21 cellular contexts compared by ENCODE assay signal in the genomic region with DNA sequence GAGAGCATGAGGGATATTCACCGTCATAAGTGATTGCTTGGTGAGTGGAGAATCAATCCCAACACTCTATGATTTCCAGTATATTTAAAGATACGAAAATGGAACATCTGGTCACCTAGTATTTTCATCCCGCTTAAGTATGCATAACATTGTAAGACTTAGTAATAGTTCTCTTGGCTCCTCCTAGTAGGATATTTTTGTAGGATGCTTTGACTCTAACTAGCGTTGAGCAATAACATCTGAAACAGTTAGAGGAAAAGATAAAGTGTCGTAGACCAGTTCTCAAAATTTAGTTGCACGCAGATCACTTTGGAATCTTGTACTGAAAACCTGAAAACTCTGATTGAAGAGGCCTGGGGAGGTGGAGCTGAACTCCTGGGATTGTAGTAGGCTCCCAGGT. TPM values are rescaled to one million over a fixed set of nuclear protein-coding genes. Genes with fewer than 3 reads are reported as not detected.
DNase-seq lines count a peak whose midpoint lies in the region; TF ChIP-seq lines count a peak whose summit lies in the region.
"Had no signal": no experiment of that assay in that cellular context is flagged by ENCODE, and none has a peak within 500 bp of the region (broad histone marks: within the 10 kb centered on the region; RNA-seq: fewer than 3 reads in every experiment).

No MANE protein-coding gene starts in this region.

- peaks cover 12% of the 10 kb centered on the region for H3F3A ChIP-seq in smooth muscle cell (ENCODE audit: low read depth)

- H3K36me3 ChIP-seq in smooth muscle cell (ENCODE audit: low read depth) = no peaks in the 10 kb centered on the region
- peaks cover 0 to 8% of the 10 kb centered on the region in 2 donors for H3K36me3 ChIP-seq in ascending aorta

- H3K9me3 Mint-ChIP-seq in HFFc6 = peaks cover 17% of the 10 kb centered on the region
- peaks cover 18% of the 10 kb centered on the region for H3K9me3 Mint-ChIP-seq in activated T-cell treated with anti-CD3 and anti-CD28 coated beads, Interleukin-2, amount 50 U/mL, for 24 hours

- H3K4me1 Mint-ChIP-seq in HFFc6 (ENCODE audit: low read depth) = peaks cover 97% of the 10 kb centered on the region
- H3K4me1 Mint-ChIP-seq in activated T-cell treated with anti-CD3 and anti-CD28 coated beads, Interleukin-2, amount 50 U/mL, for 24 hours (ENCODE audit: low read depth) = peaks cover 10% of the 10 kb centered on the region

- peak overlapping the region; percentile 42 for H3K27ac ChIP-seq in smooth muscle cell (ENCODE audit: low read depth)
- peak overlapping the region in 1 of 2 donors; percentile 56 for H3K27ac ChIP-seq in ascending aorta
- H3K27ac ChIP-seq: A549, HL-60, KMS-11, SJCRH30 had no signal

- WGBS in smooth muscle cell (ENCODE audit: low lambda C conversion rate) = 62% methylated on average over 6 of the region's 6 CpGs

- H3K36me3 Mint-ChIP-seq in HFFc6 (ENCODE audit: low read depth) = peaks cover 58% of the 10 kb centered on the region
- H3K36me3 Mint-ChIP-seq in activated T-cell treated with anti-CD3 and anti-CD28 coated beads, Interleukin-2, amount 50 U/mL, for 24 hours (ENCODE audit: low read depth) = peaks cover 27% of the 10 kb centered on the region

- peak overlapping the region; percentile 50 for H3K4me3 Mint-ChIP-seq in HFFc6
- H3K4me3 Mint-ChIP-seq in activated T-cell treated with anti-CD3 and anti-CD28 coated beads, Interleukin-2, amount 50 U/mL, for 24 hours = no peak overlapping the region
- H3K4me3 Mint-ChIP-seq: CD4-positive, alpha-beta T cell had no signal

- peak overlapping the region; percentile 73 for H3K27ac Mint-ChIP-seq in HFFc6
- no peak overlapping the region for H3K27ac Mint-ChIP-seq in activated T-cell treated with anti-CD3 and anti-CD28 coated beads, Interleukin-2, amount 50 U/mL, for 24 hours
- H3K27ac Mint-ChIP-seq: CD4-positive, alpha-beta T cell had no signal

- intact Hi-C loops in ascending aorta (cut with DNase I) = no loop called here

- no peak overlapping the region; the same call in 1 of the 2 replicates for H3K4me3 ChIP-seq in AG10803 (ENCODE audit: low read length)
- H3K4me3 ChIP-seq in fibroblast of villous mesenchyme (ENCODE audit: low read depth, low read length) = no peak overlapping the region
- H3K4me3 ChIP-seq in smooth muscle cell = no peak overlapping the region
- peak overlapping the region in 1 of 2 donors; percentile 25 for H3K4me3 ChIP-seq in ascending aorta
- H3K4me3 ChIP-seq: A549, HAP-1, SJCRH30 had no signal

- H3K79me2 ChIP-seq in smooth muscle cell (ENCODE audit: low read depth) = peaks cover 98% of the 10 kb centered on the region

- peak; percentile 75 for DNase-seq in AG10803 (ENCODE audit: low read depth)
- no peak for DNase-seq in HFFc6
- peak; percentile 65 for DNase-seq in fibroblast of villous mesenchyme (ENCODE audit: low read depth)
- no peak for DNase-seq in smooth muscle cell (lab: John Stamatoyannopoulos, UW; ENCODE audit: unreplicated experiment)
- no peak for DNase-seq in NCI-H2107 treated with DMSO at 0.1 percent for 48 hours (lab: John Stamatoyannopoulos, UW; ENCODE audit: unreplicated experiment)
- no peak for DNase-seq in ascending aorta (ENCODE audit: low spot score in 2 of 2)
- no peak for DNase-seq in activated T-cell treated with anti-CD3 and anti-CD28 coated beads, Interleukin-2, amount 50 U/mL, for 24 hours
- DNase-seq in H4 (ENCODE audit: low spot score) = no peak
- DNase-seq: CD4-positive, alpha-beta T cell; COR-L47; DND-41; NCI-H1105 treated with DMSO at 0.1 percent for 48 hours; NCI-H2081 treated with DMSO at 0.1 percent for 48 hours; NCI-H446 treated with DMSO at 0.1 percent for 48 hours; NCI-H526 treated with DMSO at 0.1 percent for 48 hours; OCI-M1; SJCRH30 had no signal

- H3K4me1 ChIP-seq in smooth muscle cell (ENCODE audit: low read depth) (peaks cover 4% of the 10 kb centered on the region), ascending aorta (peaks cover 7 to 66% of the 10 kb centered on the region in 2 donors)

- no peak overlapping the region for H2AFZ ChIP-seq in smooth muscle cell (ENCODE audit: low read depth)

- peaks cover 83% of the 10 kb centered on the region for H4K20me1 ChIP-seq in smooth muscle cell (ENCODE audit: low read depth)

- TF ChIP-seq CTCF in AG10803 (conservative IDR thresholded peaks at IDR 0.05; ENCODE audit: low read length) (no peak), HFFc6 (IDR thresholded peaks at IDR 0.05) (no peak), fibroblast of villous mesenchyme (IDR thresholded peaks at IDR 0.05; ENCODE audit: insufficient read depth, low read depth, low read length) (no peak), smooth muscle cell (IDR thresholded peaks at IDR 0.05; ENCODE audit: borderline replicate concordance, insufficient read depth, poor library complexity, severe bottlenecking) (no peak), ascending aorta (IDR thresholded peaks at IDR 0.05) (no peak)

- peak overlapping the region; percentile 59 for H3K4me2 ChIP-seq in smooth muscle cell
- H3K4me2 ChIP-seq: A549, KMS-11 had no signal

- H3K27me3 ChIP-seq in smooth muscle cell (ENCODE audit: low read depth) = no peaks in the 10 kb centered on the region
- H3K27me3 ChIP-seq in ascending aorta = no peaks in the 10 kb centered on the region
- H3K27me3 ChIP-seq: SJCRH30 had no signal

- H3K9me3 ChIP-seq in smooth muscle cell (replicated peaks; ENCODE audit: low read depth) (no peaks in the 10 kb centered on the region), ascending aorta (peaks cover 0 to 4% of the 10 kb centered on the region in 2 donors)
- H3K9me3 ChIP-seq: HAP-1 had no signal

- H3K27me3 Mint-ChIP-seq in HFFc6 (ENCODE audit: insufficient read depth) = peaks cover 5% of the 10 kb centered on the region
- peaks cover 9% of the 10 kb centered on the region for H3K27me3 Mint-ChIP-seq in activated T-cell treated with anti-CD3 and anti-CD28 coated beads, Interleukin-2, amount 50 U/mL, for 24 hours

- H3K9ac ChIP-seq in smooth muscle cell (ENCODE audit: low read depth) = no peak overlapping the region
- H3K9ac ChIP-seq: KMS-11 had no signal

RNA-seq across cellular contexts. Expression of a gene that starts 7.6 kb away (rescaled TPM):
- 10 to 100 TPM; 33.8 to 53.7 (median 41.0) TPM for total RNA-seq in HFFc6 (2021; fragmentation: NEBNext Ultra II Directional; extraction: Animal tissue kit (Norgen Biotek cat#: 25700))
- total RNA-seq in fibroblast of villous mesenchyme (43.5 and 61.3 TPM in 2 replicates), smooth muscle cell (36.7 and 52.3 TPM in 2 replicates), ascending aorta (66.0 TPM)
- polyA plus RNA-seq in smooth muscle cell = 9.2 and 17.6 TPM in 2 replicates
- total RNA-seq in H4 (2014; rRNA removed; shearing (Covaris generic)) = 1.7 and 1.8 TPM in 2 replicates

Comparison
In these comparisons a context has a peak if more than half of its experiments do, and no peak if none do; other contexts are left out.
1. DNase-seq: peak in AG10803 (single experiment) and fibroblast of villous mesenchyme (single experiment); none in HFFc6 (single experiment), smooth muscle cell (single experiment), NCI-H2107 treated with DMSO at 0.1 percent for 48 hours (single experiment), ascending aorta (0 of 2), activated T-cell treated with anti-CD3 and anti-CD28 coated beads, Interleukin-2, amount 50 U/mL, for 24 hours (single experiment) and H4 (single experiment).
2. RNA of a gene that starts 7.6 kb away (total RNA-seq): 66.0 TPM in ascending aorta (single experiment), 43.5 to 61.3 TPM in fibroblast of villous mesenchyme, 33.8 to 53.7 TPM in HFFc6 and 36.7 to 52.3 TPM in smooth muscle cell; 1.7 to 1.8 TPM in H4; every median in the first group is over 10 times any median in the second.